In genomic region chr16:68244903-68245853, GRCh38 we compare ENCODE assay signal across 8 cellular contexts. TPM values are rescaled to one million over a fixed set of nuclear protein-coding genes. Genes with fewer than 3 reads are reported as not detected.
DNase-seq lines count a peak whose midpoint lies in the region; ATAC-seq and TF ChIP-seq lines count a peak whose summit lies in the region.

Gene PLA2G15, plus strand, starts transcription at chr16:68245373. Its CDS starts 54 bp downstream, at chr16:68245427.

- TF ChIP-seq CTCF in Caco-2 (IDR thresholded peaks at IDR 0.05; ENCODE audit: insufficient read depth in 1 of 2, low read depth in 1 of 2, low read length in 1 of 2, severe bottlenecking in 1 of 2, unreplicated experiment in 1 of 2) = no peak
- TF ChIP-seq CTCF in OCI-LY3 (IDR thresholded peaks at IDR 0.05; ENCODE audit: low read depth, low read length) = no peak

- H3K36me3 Mint-ChIP-seq in Caco-2 (ENCODE audit: insufficient read depth, unreplicated experiment) = peaks cover 50% of the 10 kb centered on the region

- H3K4me3 ChIP-seq in Caco-2 (ENCODE audit: low read depth, low read length) (peak within 1 kb of the TSS; percentile 100), OCI-LY3 (ENCODE audit: low read length) (peak within 1 kb of the TSS; percentile 95), mucosa of stomach (ENCODE audit: low read length) (peak within 1 kb of the TSS; percentile 98)

- POLR2A ChIA-PET in Caco-2 (lab: Charles Lee) = interaction anchor here (0.6 to 1.3 kb wide), 6 partner anchors 8 to 133 kb away, joined by 3 to 7 read pairs (median 4); partner anchors contain the start of genes ESRP2, PRMT7, SLC7A6 and SLC7A6OS

- H3K4me1 Mint-ChIP-seq in Caco-2 (ENCODE audit: low read depth, unreplicated experiment) = peaks cover 14% of the 10 kb centered on the region

- ATAC-seq in GM19467 (IDR thresholded peaks at IDR 0.05; ENCODE audit: unreplicated experiment) = peak; percentile 64

- H3K4me1 ChIP-seq in Caco-2 (peaks cover 12% of the 10 kb centered on the region), OCI-LY3 (ENCODE audit: low read length) (peaks cover 12% of the 10 kb centered on the region; the same call in 1 of the 2 replicates), mucosa of stomach (ENCODE audit: control insufficient read depth, insufficient read depth, low read length) (peaks cover 22% of the 10 kb centered on the region)

- intact Hi-C loops in Caco-2 (cut with micrococcal nuclease; ENCODE audit: unreplicated experiment) = loop anchor here (1.0 kb wide), 1 partner anchor 8 kb away; no protein-coding TSS in a partner anchor

- H3K27ac Mint-ChIP-seq in Caco-2 (ENCODE audit: unreplicated experiment) = peak within 1 kb of the TSS; percentile 69

- no peaks in the 10 kb centered on the region for H3K79me2 ChIP-seq in OCI-LY3 (ENCODE audit: low read length)

- H3K9me3 Mint-ChIP-seq in Caco-2 (ENCODE audit: unreplicated experiment) = no peaks in the 10 kb centered on the region

- peak within 1 kb of the TSS; percentile 95 for H3K4me2 ChIP-seq in OCI-LY3 (ENCODE audit: low read length)

- H4K20me1 ChIP-seq in OCI-LY3 (ENCODE audit: insufficient read depth, low read length) = no peaks in the 10 kb centered on the region

- peak; percentile 35 for TF ChIP-seq POLR2A in erythroblast (IDR thresholded peaks at IDR 0.05; ENCODE audit: low read length)

- H3K27me3 ChIP-seq in Caco-2 (replicated peaks; ENCODE audit: control insufficient read depth, insufficient read depth, low read length) (no peaks in the 10 kb centered on the region), OCI-LY3 (ENCODE audit: low read depth, low read length) (no peaks in the 10 kb centered on the region), mucosa of stomach (ENCODE audit: control insufficient read depth, insufficient read depth, low read length) (no peaks in the 10 kb centered on the region)

- H3K9ac ChIP-seq in OCI-LY3 (ENCODE audit: low read length) = peak within 1 kb of the TSS; percentile 77
- peak within 1 kb of the TSS; percentile 92 for H3K9ac ChIP-seq in mucosa of stomach (ENCODE audit: low read length)

- H3K27ac ChIP-seq in OCI-LY3 (ENCODE audit: low read length) = no peak within 1 kb of the TSS

- CTCF ChIA-PET in Caco-2 (lab: Charles Lee) = interaction anchor here (0.5 to 1.5 kb wide), 7 partner anchors 16 to 409 kb away, joined by 3 to 7 read pairs (median 3); partner anchors contain the start of genes PRMT7, SLC7A6 and SLC7A6OS

- peak within 1 kb of the TSS; percentile 91 for H2AFZ ChIP-seq in OCI-LY3 (ENCODE audit: low read depth, low read length)

- H3K4me3 Mint-ChIP-seq in Caco-2 (ENCODE audit: unreplicated experiment) = peak within 1 kb of the TSS; percentile 91

- H3K9me3 ChIP-seq in Caco-2 (no peaks in the 10 kb centered on the region), OCI-LY3 (ENCODE audit: insufficient read depth, low read length) (no peaks in the 10 kb centered on the region), mucosa of stomach (ENCODE audit: control insufficient read depth, low read length) (no peaks in the 10 kb centered on the region)

- TSS peak; percentile 53 for BruUV-seq in Caco-2 (replicated peaks; lab: Mats Ljungman, UMichigan)

- no peaks in the 10 kb centered on the region for H3K27me3 Mint-ChIP-seq in Caco-2 (ENCODE audit: insufficient read depth, unreplicated experiment)

- H3K36me3 ChIP-seq in Caco-2 (ENCODE audit: control insufficient read depth, insufficient read depth, low read length) = no peaks in the 10 kb centered on the region
- no peaks in the 10 kb centered on the region for H3K36me3 ChIP-seq in OCI-LY3 (replicated peaks; ENCODE audit: low read depth, low read length)
- H3K36me3 ChIP-seq in mucosa of stomach (ENCODE audit: control insufficient read depth, insufficient read depth, low read length) = no peaks in the 10 kb centered on the region

- DNase-seq in Caco-2 = peak; percentile 98 to 99
- peak; percentile 92 for DNase-seq in HPDE6-E6E7 (ENCODE audit: extremely low spot score)
- DNase-seq in activated T-cell treated with anti-CD3 and anti-CD28 coated beads for 48 hours (ENCODE audit: low read depth) = peak; percentile 96
- peak; percentile 96 to 98 for DNase-seq in erythroblast (lab: John Stamatoyannopoulos, UW)
- peak; percentile 94 to 95 for DNase-seq in stimulated activated CD8-positive, alpha-beta memory T cell treated with anti-CD3 and anti-CD28 coated beads, Interleukin-4, amount 100 ng/mL, for 4 hours (ENCODE audit: low read depth in 2 of 2, low spot score in 1 of 2)

RNA-seq across cellular contexts. Expression of gene PLA2G15, which starts in this region (rescaled TPM):
- 33.2 and 33.4 TPM in 2 replicates for total RNA-seq in Caco-2 (2022)
